In genomic region chr6:33288942-33289783, GRCh38 we compare ENCODE assay signal across 8 cellular contexts. TPM values are rescaled to one million over a fixed set of nuclear protein-coding genes. Genes with fewer than 3 reads are reported as not detected.
A peak's percentile ranks its signal among the peaks of the same experiment; 100 is the strongest.
DNase-seq lines count a peak whose midpoint lies in the region; ATAC-seq and TF ChIP-seq lines count a peak whose summit lies in the region.

PFDN6 (plus strand) TSS chr6:33289601; CDS start chr6:33289857, 256 bp downstream.
WDR46 (minus strand) TSS chr6:33289239; CDS start chr6:33289170, 69 bp downstream.

- H3K27ac Mint-ChIP-seq in immature natural killer cell = peak within 1 kb of the TSS; percentile 87 to 97 (median 94)

- H3K36me3 Mint-ChIP-seq in immature natural killer cell = peaks cover 8 to 40% (median 12%) of the 10 kb centered on the region in 3 donors

- H3K9me3 ChIP-seq in smooth muscle cell (replicated peaks; ENCODE audit: low read depth) = no peaks in the 10 kb centered on the region

- H3K4me3 ChIP-seq in cardiac fibroblast (replicated peaks in 1 of 2; ENCODE audit: low read depth in 2 of 2, low read length in 2 of 2) (peak within 1 kb of the TSS; percentile 86 to 90), smooth muscle cell (peak within 1 kb of the TSS; percentile 70)

- H3K4me2 ChIP-seq in smooth muscle cell = peak within 1 kb of the TSS; percentile 94

- H3K27me3 Mint-ChIP-seq in immature natural killer cell (ENCODE audit: low read depth in 3 of 3) = peaks cover 0 to 5% (median 2%) of the 10 kb centered on the region in 3 donors

- H3F3A ChIP-seq in smooth muscle cell (ENCODE audit: low read depth) = peaks cover 18% of the 10 kb centered on the region

- WGBS in smooth muscle cell (ENCODE audit: low lambda C conversion rate) = under 1% methylated on average over 41 of the region's 41 CpGs

- H3K27ac ChIP-seq in VCaP = peak within 1 kb of the TSS; percentile 81
- H3K27ac ChIP-seq in smooth muscle cell (ENCODE audit: low read depth) = peak within 1 kb of the TSS; percentile 36

- H3K4me1 ChIP-seq in smooth muscle cell (ENCODE audit: low read depth) = peaks cover 13% of the 10 kb centered on the region

- no peaks in the 10 kb centered on the region for H3K27me3 ChIP-seq in smooth muscle cell (ENCODE audit: low read depth)

- TF ChIP-seq CTCF in VCaP (conservative IDR thresholded peaks at IDR 0.05) = no peak
- TF ChIP-seq CTCF in cardiac fibroblast (IDR thresholded peaks at IDR 0.05; ENCODE audit: low read depth, low read length) = no peak
- no peak for TF ChIP-seq CTCF in smooth muscle cell (IDR thresholded peaks at IDR 0.05; ENCODE audit: borderline replicate concordance, insufficient read depth, poor library complexity, severe bottlenecking)

- ATAC-seq in GM18907 (IDR thresholded peaks at IDR 0.05; ENCODE audit: unreplicated experiment) (peak; percentile 78), HG03135 (IDR thresholded peaks at IDR 0.05; ENCODE audit: unreplicated experiment) (peak; percentile 84)

- H2AFZ ChIP-seq in smooth muscle cell (ENCODE audit: low read depth) = peak within 1 kb of the TSS; percentile 91

- peaks cover 41% of the 10 kb centered on the region for H3K79me2 ChIP-seq in smooth muscle cell (ENCODE audit: low read depth)

- DNase-seq in AG08395 (ENCODE audit: low spot score) (peak; percentile 95), NCI-H2196 (lab: John Stamatoyannopoulos, UW; ENCODE audit: unreplicated experiment) (peak; percentile 89), cardiac fibroblast (ENCODE audit: low read depth in 2 of 2) (peak; percentile 89 to 93), immature natural killer cell (peak; percentile 86 to 87 (median 86)), smooth muscle cell (lab: John Stamatoyannopoulos, UW; ENCODE audit: unreplicated experiment) (peak; percentile 53)

- H3K9ac ChIP-seq in smooth muscle cell (ENCODE audit: low read depth) = peak within 1 kb of the TSS; percentile 83

- peaks cover 50% of the 10 kb centered on the region in 2 donors for H3K4me1 Mint-ChIP-seq in immature natural killer cell

- no peaks in the 10 kb centered on the region for H3K9me3 Mint-ChIP-seq in immature natural killer cell

- peak within 1 kb of the TSS; percentile 97 to 99 (median 98) for H3K4me3 Mint-ChIP-seq in immature natural killer cell

- no peaks in the 10 kb centered on the region for H4K20me1 ChIP-seq in smooth muscle cell (ENCODE audit: low read depth)

- no peaks in the 10 kb centered on the region for H3K36me3 ChIP-seq in smooth muscle cell (ENCODE audit: low read depth)

RNA-seq across cellular contexts. Expression of gene PFDN6, which starts in this region (rescaled TPM):
- 10 to 100 TPM; 25.7 to 55.6 (median 49.2) TPM for polyA plus RNA-seq in immature natural killer cell
- total RNA-seq in smooth muscle cell = 21.4 and 33.8 TPM in 2 replicates
- polyA plus RNA-seq in smooth muscle cell = 23.1 and 24.0 TPM in 2 replicates

RNA-seq across cellular contexts. Expression of gene WDR46, which starts in this region (rescaled TPM):
- 10 to 100 TPM; 59.4 to 81.6 (median 74.3) TPM for polyA plus RNA-seq in immature natural killer cell
- 52.5 and 67.9 TPM in 2 replicates for total RNA-seq in smooth muscle cell
- polyA plus RNA-seq in smooth muscle cell = 69.9 and 78.6 TPM in 2 replicates

Comparison
In these comparisons a context has a peak if more than half of its experiments do, and no peak if none do; other contexts are left out.
1. Peak in every context shown above with its lines: DNase-seq, ATAC-seq, H3K4me3 ChIP-seq and H3K27ac ChIP-seq.